29 cellular contexts compared by ENCODE assay signal in the genomic region with DNA sequence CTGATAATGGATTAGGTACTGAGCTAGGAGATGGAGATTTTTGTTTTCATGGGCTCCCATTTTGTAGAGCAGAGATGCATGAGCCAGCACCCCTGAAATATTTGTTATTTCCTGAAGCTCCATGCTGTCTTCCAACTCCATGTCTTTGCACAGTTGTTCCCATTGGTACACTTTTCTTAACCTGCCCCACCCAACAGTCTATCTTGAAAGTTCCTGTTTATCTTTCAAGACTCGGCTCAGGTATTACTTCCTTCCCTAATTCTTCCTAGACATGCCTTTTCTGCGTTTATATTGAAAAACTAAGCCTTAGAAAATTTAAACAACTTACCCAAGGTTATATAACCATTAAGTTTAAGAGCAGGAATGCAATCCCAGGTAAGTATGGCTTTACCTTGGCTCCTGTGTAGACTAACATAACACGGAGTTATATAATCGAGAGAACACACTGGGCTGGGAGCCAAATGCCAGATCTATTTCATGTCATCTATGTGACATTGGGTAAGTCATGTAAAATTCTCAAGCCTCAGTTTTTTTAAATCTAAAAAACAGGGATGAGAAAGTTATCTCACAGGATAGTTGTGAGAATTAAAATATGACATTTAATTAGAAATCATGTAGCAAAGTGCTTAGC.
DNase-seq lines count a peak whose midpoint lies in the region; ATAC-seq, FAIRE-seq and TF ChIP-seq lines count a peak whose summit lies in the region.
"Had no signal": no experiment of that assay in that cellular context is flagged by ENCODE, and none has a peak within 500 bp of the region (broad histone marks: within the 10 kb centered on the region; RNA-seq: fewer than 3 reads in every experiment).

No MANE protein-coding gene starts in this region.

- no peak overlapping the region for H3K27ac ChIP-seq in K562 (ENCODE audit: extremely low read depth, low read depth, low read length)
- H3K27ac ChIP-seq: C4-2B had no signal

- intact Hi-C loops in K562 (cut with micrococcal nuclease): no loop called here

- no peaks in the 10 kb centered on the region for H3K9me1 ChIP-seq in K562 (ENCODE audit: control insufficient read depth, insufficient read depth, low read length)

- H3K4me1 ChIP-seq in K562 (replicated peaks in 1 of 2; ENCODE audit: control insufficient read depth in 2 of 2, insufficient read depth in 2 of 2, low read length in 2 of 2): peaks cover 0 to 3% of the 10 kb centered on the region in 2 experiments; a peak in 1 of 5 replicates

- no peak overlapping the region for H3K9ac ChIP-seq in K562 (ENCODE audit: insufficient read depth in 1 of 2, low read depth in 2 of 2, low read length in 2 of 2)
- H3K9ac ChIP-seq: SK-N-SH had no signal

- no peak for TF ChIP-seq POLR2A in K562 (conservative IDR thresholded peaks at IDR 0.05)

- TF ChIP-seq EP300 in K562 (IDR thresholded peaks at IDR 0.05; ENCODE audit: low read length): no peak

- POLR2A ChIA-PET in K562 (lab: Yijun Ruan, JAX): interaction anchor here (1.1 kb wide), 1 partner anchor 15 kb away, joined by 3 read pairs; no protein-coding TSS in a partner anchor

- no peaks in the 10 kb centered on the region for H3K36me3 Mint-ChIP-seq in nephron (ENCODE audit: low read depth)
- H3K36me3 Mint-ChIP-seq in stimulated activated naive B cell treated with anti-CD40 and anti-IgM and Interleukin-4, amounts not matched to agents 10 μg/mL and 1 μg/mL and 100 μg/mL, for 72 hours: peaks cover 0 to 3% of the 10 kb centered on the region in 2 donors
- peaks cover 4% of the 10 kb centered on the region for H3K36me3 Mint-ChIP-seq in type B pancreatic cell
- H3K36me3 Mint-ChIP-seq: CD8-positive, alpha-beta T cell had no signal

- no TSS peak for BruUV-seq in K562 (replicated peaks; lab: Mats Ljungman, UMichigan)

- no peaks in the 10 kb centered on the region for H4K20me1 ChIP-seq in K562 (replicated peaks; ENCODE audit: control insufficient read depth, insufficient read depth, low read length)

- 6% methylated on average over 4 of the region's 4 CpGs for WGBS in K562 (ENCODE audit: insufficient coverage, low coverage, missing lambda C conversion rate)

- no peak for TF ChIP-seq RAD21 in K562 (CRISPR knock-in tag; conservative IDR thresholded peaks at IDR 0.05 in 1 of 2, IDR thresholded peaks at IDR 0.05 in 1 of 2)

- no peaks in the 10 kb centered on the region for H3K9me3 ChIP-seq in K562 (replicated peaks; ENCODE audit: control insufficient read depth, insufficient read depth, low read depth, low read length)
- H3K9me3 ChIP-seq: SK-N-SH had no signal

- H3K4me2 ChIP-seq in K562 (ENCODE audit: insufficient read depth, low read length): no peak overlapping the region
- H3K4me2 ChIP-seq: SK-N-SH had no signal

- H3K27ac Mint-ChIP-seq in nephron (peak overlapping the region in 2 of 3 experiments; percentile 20 to 40), type B pancreatic cell (no peak overlapping the region)
- peak overlapping the region; percentile 89 for H3K27ac Mint-ChIP-seq in stimulated activated naive B cell treated with anti-CD40 and anti-IgM and Interleukin-4, amounts not matched to agents 10 μg/mL and 1 μg/mL and 100 μg/mL, for 72 hours
- H3K27ac Mint-ChIP-seq: CD8-positive, alpha-beta T cell had no signal

- in situ Hi-C loops in K562 (cut with MboI): no loop called here

- DNase-seq in HT-29 (ENCODE audit: low spot score) (peak; percentile 8), K562 (ENCODE audit: extremely low read depth in 1 of 4, low spot score in 3 of 4) (no peak), GM10266 (ENCODE audit: extremely low spot score) (no peak), GM20000 (ENCODE audit: low spot score) (no peak), type B pancreatic cell (ENCODE audit: extremely low spot score, unreplicated experiment) (no peak)
- no peak for DNase-seq in stimulated activated naive B cell treated with anti-CD40 and anti-IgM and Interleukin-4, amounts not matched to agents 10 μg/mL and 1 μg/mL and 100 μg/mL, for 72 hours
- DNase-seq: AML-193; CD8-positive, alpha-beta T cell; DMS 273 treated with DMSO at 0.1 percent for 48 hours; DMS79; EL; GDM1; HCEC 1CT; IMR-90; NCI-H1048; NCI-H1417; NCI-H1694; NCI-H2081; NCI-H446; NCI-H524 treated with DMSO at 0.1 percent for 48 hours; NCI-H774; NK-92 treated with Interleukin-12 subunit alpha and Interleukin-12 subunit beta, amount 100 ng/mL, for 24 hours; PC-3; SK-N-SH had no signal

- H3K79me2 ChIP-seq in K562 (ENCODE audit: control insufficient read depth, insufficient read depth, low read length): no peaks in the 10 kb centered on the region

- no peak for FAIRE-seq in K562 (lab: Jason Lieb, UNC)
- FAIRE-seq: A204.1, GM12891, H1 had no signal

- peak; percentile 34; the same call in 1 of the 3 replicates for ATAC-seq in K562
- ATAC-seq in stimulated activated naive B cell treated with anti-CD40 and anti-IgM and Interleukin-4, amounts not matched to agents 10 μg/mL and 1 μg/mL and 100 μg/mL, for 72 hours (replicated peaks): no peak
- ATAC-seq: CD8-positive, alpha-beta T cell; PC-3 had no signal

- H3K4me1 Mint-ChIP-seq in nephron (peaks cover 31% of the 10 kb centered on the region), type B pancreatic cell (ENCODE audit: unreplicated experiment) (peaks cover 16% of the 10 kb centered on the region)
- peaks cover 32 to 63% of the 10 kb centered on the region in 2 donors for H3K4me1 Mint-ChIP-seq in stimulated activated naive B cell treated with anti-CD40 and anti-IgM and Interleukin-4, amounts not matched to agents 10 μg/mL and 1 μg/mL and 100 μg/mL, for 72 hours

- H2AFZ ChIP-seq in K562 (ENCODE audit: low read depth, low read length): peak overlapping the region; percentile 54

- H3K27me3 ChIP-seq in K562 (ENCODE audit: control insufficient read depth in 2 of 2, insufficient read depth in 2 of 2, low read length in 2 of 2): no peaks in the 10 kb centered on the region

- H3K27me3 Mint-ChIP-seq in nephron (ENCODE audit: low read depth): no peaks in the 10 kb centered on the region
- no peaks in the 10 kb centered on the region for H3K27me3 Mint-ChIP-seq in stimulated activated naive B cell treated with anti-CD40 and anti-IgM and Interleukin-4, amounts not matched to agents 10 μg/mL and 1 μg/mL and 100 μg/mL, for 72 hours
- no peaks in the 10 kb centered on the region for H3K27me3 Mint-ChIP-seq in type B pancreatic cell

- TF ChIP-seq CTCF in K562 (IDR thresholded peaks at IDR 0.05 in 2 of 3, conservative IDR thresholded peaks at IDR 0.05 in 1 of 3; ENCODE audit: insufficient read depth in 2 of 3, low read depth in 1 of 3, low read length in 3 of 3): no peak
- TF ChIP-seq CTCF in nephron (IDR thresholded peaks at IDR 0.05; ENCODE audit: unreplicated experiment in 3 of 3): no peak
- no peak for TF ChIP-seq CTCF in GM10266 (IDR thresholded peaks at IDR 0.05; ENCODE audit: control insufficient read depth, insufficient read depth, low read depth, missing control alignments)
- no peak for TF ChIP-seq CTCF in GM20000 (IDR thresholded peaks at IDR 0.05; ENCODE audit: extremely low read depth, missing control alignments)
- TF ChIP-seq CTCF in type B pancreatic cell (conservative IDR thresholded peaks at IDR 0.05): no peak

- no peaks in the 10 kb centered on the region for H3K9me3 Mint-ChIP-seq in nephron
- peaks cover 0 to 2% of the 10 kb centered on the region in 2 donors for H3K9me3 Mint-ChIP-seq in stimulated activated naive B cell treated with anti-CD40 and anti-IgM and Interleukin-4, amounts not matched to agents 10 μg/mL and 1 μg/mL and 100 μg/mL, for 72 hours
- no peaks in the 10 kb centered on the region for H3K9me3 Mint-ChIP-seq in type B pancreatic cell
- H3K9me3 Mint-ChIP-seq: CD8-positive, alpha-beta T cell had no signal

- H3K4me3 Mint-ChIP-seq in nephron (no peak overlapping the region), type B pancreatic cell (no peak overlapping the region)
- H3K4me3 Mint-ChIP-seq in stimulated activated naive B cell treated with anti-CD40 and anti-IgM and Interleukin-4, amounts not matched to agents 10 μg/mL and 1 μg/mL and 100 μg/mL, for 72 hours: peak overlapping the region; percentile 34 to 38
- H3K4me3 Mint-ChIP-seq: CD8-positive, alpha-beta T cell had no signal

- no peak overlapping the region for H3K4me3 ChIP-seq in K562

- H3K36me3 ChIP-seq in K562 (ENCODE audit: control insufficient read depth, insufficient read depth, low read length): no peaks in the 10 kb centered on the region

- CTCF ChIA-PET in K562 (lab: Yijun Ruan, JAX; ENCODE audit: low intra/inter-chr PET ratio): no interaction called here

TF ChIP-seq in K562, 482 proteins besides CTCF, POLR2A, EP300 and RAD21:
- TF ChIP-seq ZNF263 (CRISPR knock-in tag; IDR thresholded peaks at IDR 0.05; ENCODE audit: borderline replicate concordance) (no peak), NFIC (IDR thresholded peaks at IDR 0.05) (peak; percentile 9; the same call in 1 of the 2 replicates), PTRF (tag; IDR thresholded peaks at IDR 0.05) (no peak)

Comparison
In these comparisons a context has a peak if more than half of its experiments do, and no peak if none do; other contexts are left out.
1. H3K4me3 Mint-ChIP-seq: peak in stimulated activated naive B cell treated with anti-CD40 and anti-IgM and Interleukin-4, amounts not matched to agents 10 μg/mL and 1 μg/mL and 100 μg/mL, for 72 hours (2 of 2); none in nephron (0 of 3) and type B pancreatic cell (single experiment).